Comparison of ENCODE assay signal across 8 cellular contexts in genomic region chr15:56886878-56887781, GRCh38. TPM values are rescaled to one million over a fixed set of nuclear protein-coding genes. Genes with fewer than 3 reads are reported as not detected.
DNase-seq lines count a peak whose midpoint lies in the region; ATAC-seq, FAIRE-seq and TF ChIP-seq lines count a peak whose summit lies in the region.

No MANE protein-coding gene starts in this region.

- peak; percentile 89 for FAIRE-seq in HTR-8/SVneo (lab: Jason Lieb, UNC)

- BruUV-seq in Calu3 (replicated peaks; lab: Mats Ljungman, UMichigan), result TSS peak; percentile 81

- DNase-seq in Calu3 (peak; percentile 97), HTR-8/SVneo (ENCODE audit: insufficient read length, low spot score) (peak; percentile 82), NOMO-1 treated with dmso at 0.1 percent for 144 hours (lab: John Stamatoyannopoulos, UW; ENCODE audit: unreplicated experiment) (peak; percentile 85), endothelial cell (ENCODE audit: low spot score) (peak; percentile 90), mesothelial cell of epicardium (ENCODE audit: low spot score in 2 of 2, unreplicated experiment in 2 of 2) (peak; percentile 87 to 92)
- peak; percentile 83 for DNase-seq in activated CD8-positive, alpha-beta memory T cell treated with anti-CD3 and anti-CD28 coated beads, Interleukin-2, amount 50 U/mL, for 4 hours
- DNase-seq in stimulated activated CD8-positive, alpha-beta memory T cell treated with anti-CD3 and anti-CD28 coated beads, Interleukin-15, amount 100 ng/mL, for 24 hours (ENCODE audit: low read depth), result peak; percentile 68

- peaks cover 20% of the 10 kb centered on the region for H3K4me1 Mint-ChIP-seq in Calu3 (ENCODE audit: low read depth, unreplicated experiment)
- peaks cover 35% of the 10 kb centered on the region for H3K4me1 Mint-ChIP-seq in endothelial cell (ENCODE audit: unreplicated experiment)
- H3K4me1 Mint-ChIP-seq in mesothelial cell of epicardium, result peaks cover 33% of the 10 kb centered on the region

- H3K9me3 Mint-ChIP-seq in Calu3 (ENCODE audit: low read depth, unreplicated experiment) (no peaks in the 10 kb centered on the region), endothelial cell (ENCODE audit: unreplicated experiment) (no peaks in the 10 kb centered on the region), mesothelial cell of epicardium (no peaks in the 10 kb centered on the region)

- ATAC-seq in GM21381 (IDR thresholded peaks at IDR 0.05; ENCODE audit: unreplicated experiment), result peak; percentile 88

- H3K36me3 Mint-ChIP-seq in Calu3 (ENCODE audit: insufficient read depth, unreplicated experiment), result peaks cover 19% of the 10 kb centered on the region
- no peaks in the 10 kb centered on the region for H3K36me3 Mint-ChIP-seq in endothelial cell (ENCODE audit: low read depth, unreplicated experiment)
- H3K36me3 Mint-ChIP-seq in mesothelial cell of epicardium, result peaks cover 2% of the 10 kb centered on the region

- CTCF ChIA-PET in Calu3 (lab: Charles Lee), result interaction anchor here (1.0 kb wide), 1 partner anchor 31 kb away, joined by 3 read pairs; the partner anchor contains the start of gene TCF12

- H3K4me3 Mint-ChIP-seq in Calu3 (ENCODE audit: low read depth, unreplicated experiment), result peak overlapping the region; percentile 80
- peak overlapping the region; percentile 91 for H3K4me3 Mint-ChIP-seq in endothelial cell (ENCODE audit: unreplicated experiment)
- peak overlapping the region; percentile 81 for H3K4me3 Mint-ChIP-seq in mesothelial cell of epicardium

- H3K27me3 Mint-ChIP-seq in Calu3 (ENCODE audit: unreplicated experiment) (no peaks in the 10 kb centered on the region), endothelial cell (ENCODE audit: unreplicated experiment) (peaks cover 8% of the 10 kb centered on the region), mesothelial cell of epicardium (ENCODE audit: low read depth) (no peaks in the 10 kb centered on the region)

- intact Hi-C loops in Calu3 (cut with micrococcal nuclease; ENCODE audit: unreplicated experiment), result loop anchor here (1.0 kb wide), 1 partner anchor 31 kb away; the partner anchor contains the start of gene TCF12

- TF ChIP-seq CTCF in Calu3 (IDR thresholded peaks at IDR 0.05; ENCODE audit: unreplicated experiment) (no peak), endothelial cell (IDR thresholded peaks at IDR 0.05; ENCODE audit: unreplicated experiment) (no peak), mesothelial cell of epicardium (IDR thresholded peaks at IDR 0.05; ENCODE audit: unreplicated experiment) (no peak)

- H3K27ac Mint-ChIP-seq in Calu3 (ENCODE audit: unreplicated experiment), result peak overlapping the region; percentile 81
- H3K27ac Mint-ChIP-seq in endothelial cell (ENCODE audit: unreplicated experiment), result peak overlapping the region; percentile 94
- H3K27ac Mint-ChIP-seq in mesothelial cell of epicardium, result peak overlapping the region; percentile 98

RNA-seq across cellular contexts. Expression of gene TCF12, which starts 31.3 kb away (rescaled TPM):
- total RNA-seq in Calu3 (2022), result 115 and 127 TPM in 2 replicates
- total RNA-seq in endothelial cell (ENCODE audit: unreplicated experiment), result 123 TPM
- total RNA-seq in mesothelial cell of epicardium, result 188 to 194 TPM (median 192 TPM) in 3 replicates

Comparison
In these comparisons a context has a peak if more than half of its experiments do, and no peak if none do; other contexts are left out.
1. Peak in every context shown above with its lines: DNase-seq and ATAC-seq.